Comparison of ENCODE assay signal across 1 cellular context in the genomic region with DNA sequence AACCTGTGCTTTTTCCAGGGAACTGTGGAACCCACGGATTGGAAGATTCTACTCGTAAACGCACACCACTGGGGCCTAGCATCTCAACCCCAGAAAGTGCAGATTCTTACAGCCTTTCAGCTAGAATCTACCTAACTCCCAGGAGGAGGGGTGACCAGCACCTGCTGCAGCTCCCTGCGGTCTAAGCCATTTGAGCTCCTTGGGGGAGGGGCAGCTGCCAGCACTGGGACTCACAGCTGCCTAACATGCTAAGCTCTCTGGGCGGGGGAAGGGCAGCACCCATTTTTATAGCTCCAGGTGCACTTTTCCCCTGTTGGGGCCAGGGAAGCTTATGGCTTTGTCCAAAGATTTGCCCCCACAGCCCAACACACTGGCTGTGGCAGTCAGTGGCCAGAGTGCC.
TF ChIP-seq lines count a peak whose summit lies in the region.

No MANE protein-coding gene starts in this region.

TF ChIP-seq in GM23338, 12 proteins besides CTCF, POLR2A, EP300 and RAD21 (continued from another document):
- TF ChIP-seq, protein P1, sequence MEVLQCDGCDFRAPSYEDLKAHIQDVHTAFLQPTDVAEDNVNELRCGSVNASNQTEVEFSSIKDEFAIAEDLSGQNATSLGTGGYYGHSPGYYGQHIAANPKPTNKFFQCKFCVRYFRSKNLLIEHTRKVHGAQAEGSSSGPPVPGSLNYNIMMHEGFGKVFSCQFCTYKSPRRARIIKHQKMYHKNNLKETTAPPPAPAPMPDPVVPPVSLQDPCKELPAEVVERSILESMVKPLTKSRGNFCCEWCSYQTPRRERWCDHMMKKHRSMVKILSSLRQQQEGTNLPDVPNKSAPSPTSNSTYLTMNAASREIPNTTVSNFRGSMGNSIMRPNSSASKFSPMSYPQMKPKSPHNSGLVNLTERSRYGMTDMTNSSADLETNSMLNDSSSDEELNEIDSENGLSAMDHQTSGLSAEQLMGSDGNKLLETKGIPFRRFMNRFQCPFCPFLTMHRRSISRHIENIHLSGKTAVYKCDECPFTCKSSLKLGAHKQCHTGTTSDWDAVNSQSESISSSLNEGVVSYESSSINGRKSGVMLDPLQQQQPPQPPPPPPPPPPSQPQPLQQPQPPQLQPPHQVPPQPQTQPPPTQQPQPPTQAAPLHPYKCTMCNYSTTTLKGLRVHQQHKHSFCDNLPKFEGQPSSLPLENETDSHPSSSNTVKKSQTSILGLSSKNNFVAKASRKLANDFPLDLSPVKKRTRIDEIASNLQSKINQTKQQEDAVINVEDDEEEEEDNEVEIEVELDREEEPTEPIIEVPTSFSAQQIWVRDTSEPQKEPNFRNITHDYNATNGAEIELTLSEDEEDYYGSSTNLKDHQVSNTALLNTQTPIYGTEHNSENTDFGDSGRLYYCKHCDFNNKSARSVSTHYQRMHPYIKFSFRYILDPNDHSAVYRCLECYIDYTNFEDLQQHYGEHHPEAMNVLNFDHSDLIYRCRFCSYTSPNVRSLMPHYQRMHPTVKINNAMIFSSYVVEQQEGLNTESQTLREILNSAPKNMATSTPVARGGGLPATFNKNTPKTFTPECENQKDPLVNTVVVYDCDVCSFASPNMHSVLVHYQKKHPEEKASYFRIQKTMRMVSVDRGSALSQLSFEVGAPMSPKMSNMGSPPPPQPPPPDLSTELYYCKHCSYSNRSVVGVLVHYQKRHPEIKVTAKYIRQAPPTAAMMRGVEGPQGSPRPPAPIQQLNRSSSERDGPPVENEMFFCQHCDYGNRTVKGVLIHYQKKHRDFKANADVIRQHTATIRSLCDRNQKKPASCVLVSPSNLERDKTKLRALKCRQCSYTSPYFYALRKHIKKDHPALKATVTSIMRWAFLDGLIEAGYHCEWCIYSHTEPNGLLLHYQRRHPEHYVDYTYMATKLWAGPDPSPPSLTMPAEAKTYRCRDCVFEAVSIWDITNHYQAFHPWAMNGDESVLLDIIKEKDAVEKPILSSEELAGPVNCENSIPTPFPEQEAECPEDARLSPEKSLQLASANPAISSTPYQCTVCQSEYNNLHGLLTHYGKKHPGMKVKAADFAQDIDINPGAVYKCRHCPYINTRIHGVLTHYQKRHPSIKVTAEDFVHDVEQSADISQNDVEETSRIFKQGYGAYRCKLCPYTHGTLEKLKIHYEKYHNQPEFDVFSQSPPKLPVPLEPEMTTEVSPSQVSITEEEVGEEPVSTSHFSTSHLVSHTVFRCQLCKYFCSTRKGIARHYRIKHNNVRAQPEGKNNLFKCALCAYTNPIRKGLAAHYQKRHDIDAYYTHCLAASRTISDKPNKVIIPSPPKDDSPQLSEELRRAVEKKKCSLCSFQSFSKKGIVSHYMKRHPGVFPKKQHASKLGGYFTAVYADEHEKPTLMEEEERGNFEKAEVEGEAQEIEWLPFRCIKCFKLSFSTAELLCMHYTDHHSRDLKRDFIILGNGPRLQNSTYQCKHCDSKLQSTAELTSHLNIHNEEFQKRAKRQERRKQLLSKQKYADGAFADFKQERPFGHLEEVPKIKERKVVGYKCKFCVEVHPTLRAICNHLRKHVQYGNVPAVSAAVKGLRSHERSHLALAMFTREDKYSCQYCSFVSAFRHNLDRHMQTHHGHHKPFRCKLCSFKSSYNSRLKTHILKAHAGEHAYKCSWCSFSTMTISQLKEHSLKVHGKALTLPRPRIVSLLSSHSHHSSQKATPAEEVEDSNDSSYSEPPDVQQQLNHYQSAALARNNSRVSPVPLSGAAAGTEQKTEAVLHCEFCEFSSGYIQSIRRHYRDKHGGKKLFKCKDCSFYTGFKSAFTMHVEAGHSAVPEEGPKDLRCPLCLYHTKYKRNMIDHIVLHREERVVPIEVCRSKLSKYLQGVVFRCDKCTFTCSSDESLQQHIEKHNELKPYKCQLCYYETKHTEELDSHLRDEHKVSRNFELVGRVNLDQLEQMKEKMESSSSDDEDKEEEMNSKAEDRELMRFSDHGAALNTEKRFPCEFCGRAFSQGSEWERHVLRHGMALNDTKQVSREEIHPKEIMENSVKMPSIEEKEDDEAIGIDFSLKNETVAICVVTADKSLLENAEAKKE (CRISPR knock-in tag; IDR thresholded peaks at IDR 0.05) = no peak
- TF ChIP-seq EZH2phosphoT487 (IDR thresholded peaks at IDR 0.05; ENCODE audit: unreplicated experiment) (no peak), CREB1 (CRISPR knock-in tag; IDR thresholded peaks at IDR 0.05; ENCODE audit: low read depth) (no peak), POLR2AphosphoS5 (IDR thresholded peaks at IDR 0.05; ENCODE audit: low read depth) (no peak), REST (IDR thresholded peaks at IDR 0.05; ENCODE audit: unreplicated experiment) (no peak), ZNF114 (CRISPR knock-in tag; IDR thresholded peaks at IDR 0.05) (no peak)
